12 cellular contexts compared by ENCODE assay signal in the genomic region with DNA sequence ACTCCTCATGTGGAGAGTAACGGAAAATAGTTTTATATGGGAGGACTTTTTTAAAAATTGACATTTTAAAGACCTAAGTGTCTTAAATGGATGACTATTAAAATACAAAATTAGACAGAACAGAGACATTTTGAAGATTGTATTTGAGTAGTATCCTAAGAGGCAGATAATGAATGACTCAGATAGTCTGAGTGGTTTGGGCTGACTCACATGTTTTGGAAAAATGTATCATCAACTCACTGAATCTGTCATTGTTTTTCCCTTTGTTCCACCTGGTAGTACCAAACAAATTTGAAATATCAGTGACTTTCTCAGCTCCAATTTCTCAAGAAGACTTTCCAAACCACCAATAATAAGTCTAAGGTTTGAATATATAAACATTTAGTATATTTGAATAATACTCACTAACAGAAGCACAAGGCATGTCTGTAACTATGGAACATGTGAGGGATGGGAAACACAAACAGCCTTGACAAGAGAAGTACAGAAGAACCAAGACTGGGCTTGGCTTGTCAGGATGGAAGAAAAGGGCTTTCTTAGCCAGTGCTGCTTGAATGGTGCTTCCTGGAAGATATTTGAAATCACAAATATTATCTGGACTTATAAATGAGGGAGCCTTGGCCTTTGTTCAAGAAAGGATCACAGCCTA.
A peak's percentile ranks its signal among the peaks of the same experiment; 100 is the strongest.
DNase-seq lines count a peak whose midpoint lies in the region; ATAC-seq and TF ChIP-seq lines count a peak whose summit lies in the region.
"Had no signal": no experiment of that assay in that cellular context is flagged by ENCODE, and none has a peak within 500 bp of the region (broad histone marks: within the 10 kb centered on the region; RNA-seq: fewer than 3 reads in every experiment).

No MANE protein-coding gene starts in this region.

- H3K4me2 ChIP-seq in SK-N-SH: peak overlapping the region; percentile 21; the same call in 1 of the 2 replicates
- H3K4me2 ChIP-seq: BLaER1, KMS-11 had no signal

- H3K79me2 ChIP-seq in SK-N-SH (ENCODE audit: insufficient read depth): peaks cover 6% of the 10 kb centered on the region; the same call in 1 of the 2 replicates

- CTCF ChIA-PET in SK-N-SH (lab: Yijun Ruan, JAX): interaction anchor here (0.7 kb wide), 1 partner anchor 86 kb away, joined by 3 read pairs; no protein-coding TSS in a partner anchor

- peaks cover 12% of the 10 kb centered on the region for H3K4me1 Mint-ChIP-seq in activated T-cell treated with anti-CD3 and anti-CD28 coated beads, Interleukin-2, amount 50 U/mL, for 72 hours (ENCODE audit: low read depth)
- peaks cover 7% of the 10 kb centered on the region for H3K4me1 Mint-ChIP-seq in stimulated activated naive CD8-positive, alpha-beta T cell treated with anti-CD3 and anti-CD28 coated beads, Interleukin-15, amount 100 ng/mL, for 72 hours

- peak; percentile 4 to 16 for DNase-seq in activated T-cell treated with anti-CD3 and anti-CD28 coated beads, Interleukin-2, amount 50 U/mL, for 72 hours
- DNase-seq in activated T-cell treated with anti-CD3 and anti-CD28 coated beads, Interleukin-2, amount 50 U/mL, for 48 hours: no peak
- DNase-seq in SK-N-SH: no peak
- DNase-seq in fibroblast of peridontal ligament (ENCODE audit: extremely low read depth): peak; percentile 71
- DNase-seq in stimulated activated naive CD8-positive, alpha-beta T cell treated with anti-CD3 and anti-CD28 coated beads, Interleukin-15, amount 100 ng/mL, for 72 hours: no peak
- no peak for DNase-seq in activated CD8-positive, alpha-beta memory T cell treated with anti-CD3 and anti-CD28 coated beads, Interleukin-2, amount 50 U/mL, for 4 hours
- DNase-seq in NCI-H524 (lab: John Stamatoyannopoulos, UW): no peak
- DNase-seq: NCI-H69 had no signal

- ATAC-seq in activated T-cell treated with anti-CD3 and anti-CD28 coated beads, Interleukin-2, amount 50 U/mL, for 72 hours (replicated peaks in 1 of 2): peak; percentile 96
- peak; percentile 69 for ATAC-seq in stimulated activated naive CD8-positive, alpha-beta T cell treated with anti-CD3 and anti-CD28 coated beads, Interleukin-15, amount 100 ng/mL, for 72 hours
- no peak for ATAC-seq in HG02763 (IDR thresholded peaks at IDR 0.05; ENCODE audit: unreplicated experiment)
- ATAC-seq: GM12878 had no signal

- no peaks in the 10 kb centered on the region for H3K9me3 ChIP-seq in SK-N-SH
- H3K9me3 ChIP-seq: BLaER1 had no signal

- H3K9me3 Mint-ChIP-seq in activated T-cell treated with anti-CD3 and anti-CD28 coated beads, Interleukin-2, amount 50 U/mL, for 72 hours: no peaks in the 10 kb centered on the region
- H3K9me3 Mint-ChIP-seq in stimulated activated naive CD8-positive, alpha-beta T cell treated with anti-CD3 and anti-CD28 coated beads, Interleukin-15, amount 100 ng/mL, for 72 hours: no peaks in the 10 kb centered on the region

- peaks cover 12 to 20% of the 10 kb centered on the region in 2 experiments for H3K4me1 ChIP-seq in SK-N-SH (ENCODE audit: control insufficient read depth in 1 of 2, insufficient read depth in 2 of 2, low read depth in 1 of 2, low read length in 1 of 2)
- H3K4me1 ChIP-seq: BLaER1 had no signal

- peaks cover 12 to 22% of the 10 kb centered on the region in 2 experiments for H3K36me3 ChIP-seq in SK-N-SH (replicated peaks in 1 of 2; ENCODE audit: control insufficient read depth in 1 of 2, insufficient read depth in 2 of 2, low read length in 1 of 2)
- H3K36me3 ChIP-seq: BLaER1 had no signal

- no peak overlapping the region for H2AFZ ChIP-seq in SK-N-SH (ENCODE audit: low read depth)

- H3K9ac ChIP-seq in SK-N-SH: peak overlapping the region; percentile 48; the same call in 1 of the 2 replicates
- H3K9ac ChIP-seq: BLaER1, KMS-11 had no signal

- WGBS in SK-N-SH (ENCODE audit: low lambda C conversion rate): 8% methylated on average over 1 of the region's 1 CpG

- no peaks in the 10 kb centered on the region for H3K27me3 Mint-ChIP-seq in activated T-cell treated with anti-CD3 and anti-CD28 coated beads, Interleukin-2, amount 50 U/mL, for 72 hours (ENCODE audit: low read depth)
- H3K27me3 Mint-ChIP-seq in stimulated activated naive CD8-positive, alpha-beta T cell treated with anti-CD3 and anti-CD28 coated beads, Interleukin-15, amount 100 ng/mL, for 72 hours: no peaks in the 10 kb centered on the region

- peak; percentile 59 to 82; a peak in 3 of 4 replicates for TF ChIP-seq EP300 in SK-N-SH (IDR thresholded peaks at IDR 0.05; ENCODE audit: borderline replicate concordance in 1 of 2, low read depth in 1 of 2, low read length in 1 of 2)

- H3K4me3 ChIP-seq in SK-N-SH (ENCODE audit: low read depth in 2 of 2, low read length in 1 of 2): 0 out of 4 replicates have a peak overlapping the region, but pooled peaks of 1 of the 2 experiments have one; percentile 0
- H3K4me3 ChIP-seq: BLaER1, GM12878 had no signal

- H3K9me2 ChIP-seq in SK-N-SH: no peaks in the 10 kb centered on the region

- peak overlapping the region; percentile 84 for H3K27ac Mint-ChIP-seq in activated T-cell treated with anti-CD3 and anti-CD28 coated beads, Interleukin-2, amount 50 U/mL, for 72 hours
- peak overlapping the region; percentile 49 to 90 for H3K27ac Mint-ChIP-seq in stimulated activated naive CD8-positive, alpha-beta T cell treated with anti-CD3 and anti-CD28 coated beads, Interleukin-15, amount 100 ng/mL, for 72 hours

- H3K36me3 Mint-ChIP-seq in activated T-cell treated with anti-CD3 and anti-CD28 coated beads, Interleukin-2, amount 50 U/mL, for 72 hours (ENCODE audit: insufficient read depth in 2 of 2): no peaks in the 10 kb centered on the region

- peaks cover 31% of the 10 kb centered on the region for H3F3A ChIP-seq in SK-N-SH (replicated peaks; ENCODE audit: insufficient read depth)

- H3K27me3 ChIP-seq in SK-N-SH (ENCODE audit: insufficient read depth): no peaks in the 10 kb centered on the region
- H3K27me3 ChIP-seq: BLaER1 had no signal

- H3K4me3 Mint-ChIP-seq in activated T-cell treated with anti-CD3 and anti-CD28 coated beads, Interleukin-2, amount 50 U/mL, for 72 hours: no peak overlapping the region
- no peak overlapping the region for H3K4me3 Mint-ChIP-seq in stimulated activated naive CD8-positive, alpha-beta T cell treated with anti-CD3 and anti-CD28 coated beads, Interleukin-15, amount 100 ng/mL, for 72 hours

- POLR2A ChIA-PET in SK-N-SH (lab: Yijun Ruan, JAX): no interaction called here

- H3K27ac ChIP-seq in SK-N-SH (ENCODE audit: low read depth in 2 of 2, low read length in 1 of 2): peak overlapping the region; percentile 85 to 96
- H3K27ac ChIP-seq: BLaER1, KMS-11 had no signal

- no peaks in the 10 kb centered on the region for H4K20me1 ChIP-seq in SK-N-SH (ENCODE audit: insufficient read depth)
- H4K20me1 ChIP-seq: BLaER1 had no signal

- TF ChIP-seq RAD21 in SK-N-SH (IDR thresholded peaks at IDR 0.05; ENCODE audit: low read length): no peak

- TF ChIP-seq CTCF in SK-N-SH (IDR thresholded peaks at IDR 0.05): no peak

TF ChIP-seq in SK-N-SH, 30 proteins besides CTCF, POLR2A, EP300 and RAD21 (continues in another document):
- TF ChIP-seq PBX3 (IDR thresholded peaks at IDR 0.05) (peak; percentile 91), FOSL2 (IDR thresholded peaks at IDR 0.05; ENCODE audit: borderline replicate concordance, low read depth) (peak; percentile 98), JUND (IDR thresholded peaks at IDR 0.05) (peak; percentile 89), RCOR1 (IDR thresholded peaks at IDR 0.05; ENCODE audit: low read length) (no peak), POLR2AphosphoS5 (IDR thresholded peaks at IDR 0.05; ENCODE audit: low read depth, low read length) (peak; percentile 77; the same call in 1 of the 2 replicates), GABPA (IDR thresholded peaks at IDR 0.05; ENCODE audit: low read depth) (no peak), TCF12 (IDR thresholded peaks at IDR 0.05) (peak; percentile 79), SMC3 (IDR thresholded peaks at IDR 0.05; ENCODE audit: low read depth, low read length) (no peak), MXI1 (IDR thresholded peaks at IDR 0.05; ENCODE audit: low read depth, low read length) (no peak), MEF2A (IDR thresholded peaks at IDR 0.05; ENCODE audit: borderline replicate concordance, low read depth) (peak; percentile 20; the same call in 1 of the 2 replicates), NFIC (IDR thresholded peaks at IDR 0.05; ENCODE audit: borderline replicate concordance) (no peak; the same call in 1 of the 2 replicates), FOXM1 (IDR thresholded peaks at IDR 0.05; ENCODE audit: low read depth) (peak; percentile 70; the same call in 1 of the 2 replicates), RXRA (IDR thresholded peaks at IDR 0.05; ENCODE audit: borderline replicate concordance, low read depth) (peak; percentile 38; the same call in 1 of the 2 replicates), TEAD4 (IDR thresholded peaks at IDR 0.05; ENCODE audit: borderline replicate concordance, insufficient read depth) (peak; percentile 67; the same call in 1 of the 2 replicates)

Comparison
In these comparisons a context has a peak if more than half of its experiments do, and no peak if none do; other contexts are left out.
1. DNase-seq: peak in activated T-cell treated with anti-CD3 and anti-CD28 coated beads, Interleukin-2, amount 50 U/mL, for 72 hours (2 of 2) and fibroblast of peridontal ligament (single experiment); none in activated T-cell treated with anti-CD3 and anti-CD28 coated beads, Interleukin-2, amount 50 U/mL, for 48 hours (0 of 2), SK-N-SH (single experiment), stimulated activated naive CD8-positive, alpha-beta T cell treated with anti-CD3 and anti-CD28 coated beads, Interleukin-15, amount 100 ng/mL, for 72 hours (0 of 2), activated CD8-positive, alpha-beta memory T cell treated with anti-CD3 and anti-CD28 coated beads, Interleukin-2, amount 50 U/mL, for 4 hours (single experiment) and NCI-H524 (0 of 2).